8 cellular contexts compared by ENCODE assay signal in the genomic region with DNA sequence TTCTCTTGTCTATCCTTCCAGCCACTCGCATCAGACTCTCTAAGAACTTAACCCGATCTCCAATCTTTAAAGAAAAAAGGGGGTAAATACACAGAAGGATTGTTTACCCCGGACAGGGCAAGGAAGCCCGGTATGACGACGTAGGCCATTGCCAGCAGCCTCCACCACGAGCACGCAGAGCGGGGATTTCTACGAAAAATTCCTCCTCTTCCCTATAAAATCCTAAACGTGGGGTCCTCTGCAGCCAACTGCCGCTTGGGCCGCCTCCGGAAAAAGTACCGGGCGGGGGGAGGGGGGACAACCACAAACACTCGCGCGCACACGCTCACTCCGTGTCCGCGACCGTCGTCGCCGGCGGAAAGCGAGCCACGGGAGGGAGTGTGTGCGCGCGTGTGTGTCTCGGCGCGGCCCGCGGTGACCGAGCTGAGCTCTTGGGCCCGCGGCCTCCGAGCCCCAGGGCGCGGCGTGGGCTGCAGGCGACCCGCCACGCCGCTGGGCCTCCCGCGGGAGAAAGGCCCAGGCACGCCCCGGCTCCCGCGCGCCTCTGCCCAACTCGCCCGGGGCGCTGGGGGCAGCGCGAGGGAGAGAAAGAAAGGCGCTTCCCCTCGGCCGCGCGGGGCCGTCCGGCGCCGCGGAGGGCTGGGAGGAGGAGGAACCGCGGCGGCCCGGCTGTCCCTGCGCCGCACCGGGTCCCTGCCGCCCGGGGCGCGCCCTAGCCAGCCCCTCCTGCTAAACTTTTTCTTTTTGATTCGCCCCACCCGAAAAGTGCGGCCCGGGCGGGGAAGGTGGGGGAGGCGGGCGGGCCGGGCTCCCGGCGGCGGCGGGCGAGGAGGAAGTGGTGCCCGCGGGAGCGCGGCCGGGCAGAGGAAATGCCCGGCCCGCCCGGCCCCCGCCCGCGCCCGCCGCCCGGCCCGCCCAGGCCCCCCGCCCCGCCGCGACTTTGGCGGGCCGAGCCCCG. TPM values are rescaled to one million over a fixed set of nuclear protein-coding genes. Genes with fewer than 3 reads are reported as not detected.
A peak's percentile ranks its signal among the peaks of the same experiment; 100 is the strongest.
DNase-seq lines count a peak whose midpoint lies in the region; ATAC-seq lines count a peak whose summit lies in the region.

No MANE protein-coding gene starts in this region.

- H3K27me3 Mint-ChIP-seq in activated CD4-positive, alpha-beta T cell treated with anti-CD3 and anti-CD28 coated beads for 36 hours: peaks cover 45% of the 10 kb centered on the region

- in situ Hi-C loops in T47D (cut with HindIII; ENCODE audit: low pct_unique_long_range_greater_than_20kb, low sequenced_read_pairs): no loop called here

- H3K9ac ChIP-seq in iPS-20b (ENCODE audit: low read depth, low read length): peak overlapping the region; percentile 86

- ATAC-seq in activated CD4-positive, alpha-beta T cell treated with anti-CD3 and anti-CD28 coated beads for 36 hours: peak; percentile 28
- ATAC-seq in GM21528 (IDR thresholded peaks at IDR 0.05; ENCODE audit: low FRiP score, unreplicated experiment) (no peak), HG02571 (IDR thresholded peaks at IDR 0.05; ENCODE audit: unreplicated experiment) (no peak)

- peak overlapping the region; percentile 96 for H3K4me3 ChIP-seq in iPS-20b (ENCODE audit: low read length)
- peak overlapping the region; percentile 70 for H3K4me3 ChIP-seq in skeletal muscle cell (ENCODE audit: low read depth, low read length)

- CTCF ChIA-PET in activated CD4-positive, alpha-beta T cell treated with anti-CD3 and anti-CD28 coated beads for 36 hours (lab: Charles Lee): no interaction called here

- no peaks in the 10 kb centered on the region; the same call in 1 of the 2 replicates for H3K36me3 ChIP-seq in iPS-20b (ENCODE audit: insufficient read depth, low read depth, low read length)

- H3K4me3 Mint-ChIP-seq in activated CD4-positive, alpha-beta T cell treated with anti-CD3 and anti-CD28 coated beads for 36 hours: peak overlapping the region; percentile 54

- POLR2A ChIA-PET in activated CD4-positive, alpha-beta T cell treated with anti-CD3 and anti-CD28 coated beads for 36 hours (lab: Charles Lee): no interaction called here

- H3K27ac Mint-ChIP-seq in activated CD4-positive, alpha-beta T cell treated with anti-CD3 and anti-CD28 coated beads for 36 hours: no peak overlapping the region

- DNase-seq in activated CD4-positive, alpha-beta T cell treated with anti-CD3 and anti-CD28 coated beads for 36 hours: no peak
- no peak for DNase-seq in activated CD4-positive, alpha-beta T cell treated with anti-CD3 and anti-CD28 coated beads, Interleukin-2, amount 50 U/mL, for 1 hour
- DNase-seq in NCI-H526 treated with DMSO at 0.1 percent for 48 hours (lab: John Stamatoyannopoulos, UW) (peak; percentile 11), T47D (ENCODE audit: low read depth in 1 of 2, low spot score in 1 of 2) (peak; percentile 34 to 53), skeletal muscle cell (ENCODE audit: low read depth) (no peak)

- peaks cover 3% of the 10 kb centered on the region for H3K4me1 Mint-ChIP-seq in activated CD4-positive, alpha-beta T cell treated with anti-CD3 and anti-CD28 coated beads for 36 hours

- intact Hi-C loops in activated CD4-positive, alpha-beta T cell treated with anti-CD3 and anti-CD28 coated beads for 36 hours (cut with DNase I, micrococcal nuclease): no loop called here

- no peaks in the 10 kb centered on the region for H3K36me3 Mint-ChIP-seq in activated CD4-positive, alpha-beta T cell treated with anti-CD3 and anti-CD28 coated beads for 36 hours (ENCODE audit: low read depth)

- H3K9me3 ChIP-seq in iPS-20b (ENCODE audit: insufficient read depth, low read depth, low read length): no peaks in the 10 kb centered on the region

- H3K4me1 ChIP-seq in iPS-20b (ENCODE audit: insufficient read depth, low read length): peaks cover 37% of the 10 kb centered on the region; the same call in 1 of the 2 replicates

- H3K27me3 ChIP-seq in iPS-20b (ENCODE audit: insufficient read depth, low read length): no peaks in the 10 kb centered on the region

- H3K9me3 Mint-ChIP-seq in activated CD4-positive, alpha-beta T cell treated with anti-CD3 and anti-CD28 coated beads for 36 hours (ENCODE audit: low read depth): no peaks in the 10 kb centered on the region

- peak overlapping the region; percentile 67 for H3K27ac ChIP-seq in iPS-20b (ENCODE audit: low read length)

RNA-seq across cellular contexts. Expression of gene CTBP2, which starts 1.6 kb away (rescaled TPM):
- under 1 TPM; 0.12 to 0.21 TPM for total RNA-seq in activated CD4-positive, alpha-beta T cell treated with anti-CD3 and anti-CD28 coated beads for 36 hours

Comparison
In these comparisons a context has a peak if more than half of its experiments do, and no peak if none do; other contexts are left out.
1. DNase-seq: peak in NCI-H526 treated with DMSO at 0.1 percent for 48 hours (single experiment) and T47D (2 of 2); none in activated CD4-positive, alpha-beta T cell treated with anti-CD3 and anti-CD28 coated beads for 36 hours (single experiment), activated CD4-positive, alpha-beta T cell treated with anti-CD3 and anti-CD28 coated beads, Interleukin-2, amount 50 U/mL, for 1 hour (single experiment) and skeletal muscle cell (single experiment).